ENCODE assay signal across 1 cellular context in genomic region chr2:219877714-219878113, GRCh38.
TF ChIP-seq lines count a peak whose summit lies in the region.

No MANE protein-coding gene starts in this region.

TF ChIP-seq in WTC11, 78 proteins besides CTCF, POLR2A, EP300 and RAD21 (continued from another document):
- no peak for TF ChIP-seq AR (CRISPR knock-in tag; IDR thresholded peaks at IDR 0.05)
- no peak for TF ChIP-seq NR1H2 (CRISPR knock-in tag; IDR thresholded peaks at IDR 0.05)
- TF ChIP-seq PREB (CRISPR knock-in tag; IDR thresholded peaks at IDR 0.05; ENCODE audit: borderline replicate concordance), result no peak
